In the genomic region with DNA sequence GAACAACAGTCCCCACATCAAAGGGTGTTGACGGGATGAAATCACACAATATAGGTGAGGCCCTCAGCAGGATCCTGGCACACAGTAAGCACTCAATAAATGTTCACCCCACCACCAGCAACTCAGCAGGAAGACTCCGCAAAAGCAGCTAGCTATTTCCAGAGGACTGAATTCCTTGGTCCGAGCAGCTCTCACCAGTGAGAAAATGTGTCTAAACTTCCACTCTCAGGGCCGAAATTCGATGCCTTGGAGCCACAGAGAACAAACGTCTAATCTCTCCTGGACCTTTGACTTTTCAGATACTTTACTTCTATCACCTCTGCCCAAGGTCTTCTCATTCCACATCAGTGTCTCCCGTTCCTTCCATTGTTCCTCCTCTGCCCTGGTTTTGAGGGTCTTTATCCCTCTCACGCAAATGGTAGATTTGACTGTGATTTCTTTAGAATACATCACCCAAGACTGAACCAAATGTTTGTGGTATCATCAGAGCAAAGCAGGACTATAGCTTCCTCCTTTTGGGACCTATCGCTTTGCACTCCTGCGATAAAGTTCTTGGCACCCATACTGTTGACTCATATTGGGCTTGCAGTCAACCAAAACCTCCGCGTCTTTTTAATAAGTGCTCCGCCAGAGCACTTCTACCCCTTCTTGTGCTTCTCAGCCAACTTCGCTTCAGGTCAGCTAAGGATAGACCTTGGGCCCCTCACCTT, we compare ENCODE assay signal across 1 cellular context.
TF ChIP-seq lines count a peak whose summit lies in the region.

No MANE protein-coding gene starts in this region.

TF ChIP-seq in SK-N-SH, 30 proteins besides CTCF, POLR2A, EP300 and RAD21 (continued from another document):
- TF ChIP-seq REST (IDR thresholded peaks at IDR 0.05; ENCODE audit: low read depth, low read length), result no peak
- TF ChIP-seq JUND (IDR thresholded peaks at IDR 0.05), result no peak
- TF ChIP-seq EZH2phosphoT487 (IDR thresholded peaks at IDR 0.05; ENCODE audit: borderline replicate concordance, low read depth), result no peak
- TF ChIP-seq PBX3 (IDR thresholded peaks at IDR 0.05), result no peak
- no peak for TF ChIP-seq MEF2A (IDR thresholded peaks at IDR 0.05; ENCODE audit: borderline replicate concordance, low read depth)
- TF ChIP-seq FOXJ3 (CRISPR knock-in tag; IDR thresholded peaks at IDR 0.05), result no peak
- no peak for TF ChIP-seq ELF1 (IDR thresholded peaks at IDR 0.05)
- no peak for TF ChIP-seq TAF1 (IDR thresholded peaks at IDR 0.05; ENCODE audit: borderline replicate concordance, low read depth, low read length)
- no peak for TF ChIP-seq TCF12 (IDR thresholded peaks at IDR 0.05)
- TF ChIP-seq, protein P1, sequence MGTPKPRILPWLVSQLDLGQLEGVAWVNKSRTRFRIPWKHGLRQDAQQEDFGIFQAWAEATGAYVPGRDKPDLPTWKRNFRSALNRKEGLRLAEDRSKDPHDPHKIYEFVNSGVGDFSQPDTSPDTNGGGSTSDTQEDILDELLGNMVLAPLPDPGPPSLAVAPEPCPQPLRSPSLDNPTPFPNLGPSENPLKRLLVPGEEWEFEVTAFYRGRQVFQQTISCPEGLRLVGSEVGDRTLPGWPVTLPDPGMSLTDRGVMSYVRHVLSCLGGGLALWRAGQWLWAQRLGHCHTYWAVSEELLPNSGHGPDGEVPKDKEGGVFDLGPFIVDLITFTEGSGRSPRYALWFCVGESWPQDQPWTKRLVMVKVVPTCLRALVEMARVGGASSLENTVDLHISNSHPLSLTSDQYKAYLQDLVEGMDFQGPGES (IDR thresholded peaks at IDR 0.05; ENCODE audit: low read depth, low read length), result no peak
TF ChIP-seq in SK-N-SH: peak in this region for 0.
